Comparison of ENCODE assay signal across 14 cellular contexts in the genomic region with DNA sequence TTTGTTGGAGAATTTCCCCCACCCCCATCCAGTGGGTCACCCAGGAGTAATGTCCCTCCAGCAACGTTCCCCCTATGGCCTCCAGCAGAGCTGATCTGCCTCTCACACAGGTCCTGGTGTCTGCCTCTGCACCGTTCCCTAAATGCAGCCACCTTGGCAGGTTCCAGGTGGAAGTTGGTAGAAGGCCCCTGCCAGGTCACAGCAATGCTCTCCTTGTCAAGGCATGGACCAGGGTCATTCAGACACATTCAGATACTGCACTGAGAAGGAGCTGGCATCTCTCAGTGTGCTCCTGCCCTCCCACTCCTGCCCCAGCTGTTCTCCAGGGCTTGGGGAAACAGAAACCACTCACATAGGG. TPM values are rescaled to one million over a fixed set of nuclear protein-coding genes. Genes with fewer than 3 reads are reported as not detected.
A peak's percentile ranks its signal among the peaks of the same experiment; 100 is the strongest.
DNase-seq lines count a peak whose midpoint lies in the region; ATAC-seq and TF ChIP-seq lines count a peak whose summit lies in the region.
"Not testable (repeated sequence)": the region's sequence is repeated elsewhere in the genome, so short reads cannot be mapped to it uniquely, and the experiment has no call there.
"Had no signal": no experiment of that assay in that cellular context is flagged by ENCODE, and none has a peak within 500 bp of the region (broad histone marks: within the 10 kb centered on the region; RNA-seq: fewer than 3 reads in every experiment).

No MANE protein-coding gene starts in this region.

- H3K27me3 Mint-ChIP-seq in type B pancreatic cell, result peaks cover 16% of the 10 kb centered on the region

- not testable (repeated sequence) for H3K27ac ChIP-seq in HEK293 (ENCODE audit: extremely low read depth, low read depth, low read length); WERI-Rb-1; coronary artery; right atrium auricular region

- DNase-seq in WERI-Rb-1 (peak; percentile 7), coronary artery (ENCODE audit: low spot score) (peak; percentile 57), right atrium auricular region (ENCODE audit: low spot score) (peak; percentile 23), left lobe of liver (ENCODE audit: low spot score) (peak; percentile 19), mesenteric fat pad (ENCODE audit: low spot score) (peak; percentile 53), type B pancreatic cell (ENCODE audit: extremely low spot score, unreplicated experiment) (peak; percentile 15)
- peak; percentile 38 for DNase-seq in activated CD8-positive, alpha-beta memory T cell treated with anti-CD3 and anti-CD28 coated beads for 24 hours

- H3K27ac Mint-ChIP-seq in type B pancreatic cell, result not testable (repeated sequence)

- H3K4me3 ChIP-seq in HEK293 (ENCODE audit: low read depth, low read length); WERI-Rb-1 (ENCODE audit: low read depth, low read length); coronary artery; right atrium auricular region: not testable (repeated sequence)

- H3K4me3 Mint-ChIP-seq in type B pancreatic cell, result not testable (repeated sequence)

- not testable (repeated sequence) for ATAC-seq in left lobe of liver

- H3K4me1 ChIP-seq in HEK293 (ENCODE audit: control insufficient read depth, insufficient read depth, low read length); right atrium auricular region: not testable (repeated sequence)

- not testable (repeated sequence) for H3K36me3 ChIP-seq in HEK293 (ENCODE audit: control insufficient read depth in 2 of 2, insufficient read depth in 1 of 2, low read length in 2 of 2); WERI-Rb-1; right atrium auricular region

- H3K27me3 ChIP-seq in WERI-Rb-1 (ENCODE audit: insufficient read depth, low read depth, severe bottlenecking), result peaks cover 88% of the 10 kb centered on the region
- H3K27me3 ChIP-seq in right atrium auricular region, result not testable (repeated sequence)

- H3K4me1 Mint-ChIP-seq in type B pancreatic cell (ENCODE audit: unreplicated experiment), result not testable (repeated sequence)

- POLR2A ChIA-PET in HEK293 (lab: Yijun Ruan, JAX), result not testable (repeated sequence)

- H3K36me3 Mint-ChIP-seq in type B pancreatic cell, result not testable (repeated sequence)

- TF ChIP-seq CTCF in HEK293 (tag by site-specific recombination; IDR thresholded peaks at IDR 0.05); WERI-Rb-1 (IDR thresholded peaks at IDR 0.05; ENCODE audit: low read depth, low read length); coronary artery (IDR thresholded peaks at IDR 0.05); right atrium auricular region (IDR thresholded peaks at IDR 0.05); type B pancreatic cell (conservative IDR thresholded peaks at IDR 0.05): not testable (repeated sequence)

- CTCF ChIA-PET in HEK293 (lab: Yijun Ruan, JAX), result not testable (repeated sequence)

- not testable (repeated sequence) for H3K9me3 ChIP-seq in HEK293 (ENCODE audit: control insufficient read depth, insufficient read depth, low read depth, low read length); WERI-Rb-1 (ENCODE audit: severe bottlenecking); right atrium auricular region

- H3K9me3 Mint-ChIP-seq in type B pancreatic cell, result not testable (repeated sequence)

TF ChIP-seq in HEK293, 187 proteins besides CTCF, POLR2A, EP300 and RAD21:
- 0 out of 2 replicates have a peak, but pooled peaks have one; percentile 14 for TF ChIP-seq GLIS1 (tag by site-specific recombination; IDR thresholded peaks at IDR 0.05)

RNA-seq across cellular contexts. Expression of a gene that starts 3.1 kb away (rescaled TPM):
- total RNA-seq in right atrium auricular region (not detected), left lobe of liver (not detected), mesenteric fat pad (not detected), type B pancreatic cell (ENCODE audit: low replicate concordance) (not detected in 2 replicates)
- total RNA-seq: A172; B cell; Caco-2; Calu3; CD4-positive, alpha-beta T cell; CD8-positive, alpha-beta T cell had no signal

RNA-seq across cellular contexts. Expression of a gene that starts 28.5 kb away (rescaled TPM):
- total RNA-seq in right atrium auricular region (10 to 100 TPM; 19.1 to 37.1 TPM), left lobe of liver (23.7 TPM), mesenteric fat pad (674 TPM), type B pancreatic cell (ENCODE audit: low replicate concordance) (667 and 678 TPM in 2 replicates)
- total RNA-seq: A172, Caco-2, Calu3 had no signal

RNA-seq across cellular contexts. Expression of a gene that starts 41.0 kb away (rescaled TPM):
- total RNA-seq in right atrium auricular region, result not detected
- not detected for total RNA-seq in left lobe of liver
- total RNA-seq in mesenteric fat pad, result not detected
- total RNA-seq in type B pancreatic cell (ENCODE audit: low replicate concordance), result 6.2 and 10.2 TPM in 2 replicates
- total RNA-seq: A172; B cell; Caco-2; Calu3; CD4-positive, alpha-beta T cell; CD8-positive, alpha-beta T cell had no signal

RNA-seq across cellular contexts. Expression of a gene that starts 44.0 kb away (rescaled TPM):
- total RNA-seq in right atrium auricular region (1 to 10 TPM; 5.5 to 5.7 TPM), left lobe of liver (1.2 TPM), mesenteric fat pad (77.2 TPM), type B pancreatic cell (ENCODE audit: low replicate concordance) (0.62 TPM in 1 of 2 replicates, not detected in the other)
- total RNA-seq: A172; B cell; Caco-2; Calu3; CD8-positive, alpha-beta T cell had no signal

Comparison
In these comparisons a context has a peak if more than half of its experiments do, and no peak if none do; other contexts are left out.
1. DNase-seq: peak in every context shown above with its lines; median percentile 57 in coronary artery; 53 in mesenteric fat pad; 38 in activated CD8-positive, alpha-beta memory T cell treated with anti-CD3 and anti-CD28 coated beads for 24 hours; 23 in right atrium auricular region; 19 in left lobe of liver; 15 in type B pancreatic cell; 7 in WERI-Rb-1.
2. RNA of a gene that starts 28.5 kb away (total RNA-seq): 674 TPM in mesenteric fat pad (single experiment) and 667 to 678 TPM in type B pancreatic cell; 19.1 to 37.1 TPM in right atrium auricular region and 23.7 TPM in left lobe of liver (single experiment); every median in the first group is over 10 times any median in the second.